Comparison of ENCODE assay signal across 9 cellular contexts in genomic region chr12:12442548-12443071, GRCh38.
DNase-seq lines count a peak whose midpoint lies in the region; ATAC-seq, FAIRE-seq and TF ChIP-seq lines count a peak whose summit lies in the region.
"Had no signal": no experiment of that assay in that cellular context is flagged by ENCODE, and none has a peak within 500 bp of the region (broad histone marks: within the 10 kb centered on the region; RNA-seq: fewer than 3 reads in every experiment).

No MANE protein-coding gene starts in this region.

- no peaks in the 10 kb centered on the region for H3K79me1 ChIP-seq in neuronal stem cell (ENCODE audit: low read depth, low read length)

- H3K27ac ChIP-seq in uterus (peak overlapping the region; percentile 71 to 85), neuronal stem cell (replicated peaks; ENCODE audit: low read length) (no peak overlapping the region)

- H3K4me1 Mint-ChIP-seq in activated naive CD4-positive, alpha-beta T cell treated with anti-CD3 and anti-CD28 coated beads, Interleukin-2, amount 50 U/mL, for 24 hours = peaks cover 58% of the 10 kb centered on the region

- no peak overlapping the region for H2BK15ac ChIP-seq in neuronal stem cell (ENCODE audit: low read length)

- intact Hi-C loops in uterus (cut with DNase I; ENCODE audit: low total_unique reads) = no loop called here

- H3K36me3 Mint-ChIP-seq in activated naive CD4-positive, alpha-beta T cell treated with anti-CD3 and anti-CD28 coated beads, Interleukin-2, amount 50 U/mL, for 24 hours = peaks cover 7% of the 10 kb centered on the region

- H3K27ac Mint-ChIP-seq in activated naive CD4-positive, alpha-beta T cell treated with anti-CD3 and anti-CD28 coated beads, Interleukin-2, amount 50 U/mL, for 24 hours = peak overlapping the region; percentile 98

- H3K27me3 ChIP-seq in uterus = no peaks in the 10 kb centered on the region
- no peaks in the 10 kb centered on the region for H3K27me3 ChIP-seq in neuronal stem cell (ENCODE audit: control insufficient read depth in 3 of 3, insufficient read depth in 3 of 3, low read depth in 1 of 3, low read length in 3 of 3)

- H3K9ac ChIP-seq in neuronal stem cell (ENCODE audit: low read depth, low read length, poor library complexity) = no peak overlapping the region

- no peak overlapping the region for H2BK12ac ChIP-seq in neuronal stem cell (ENCODE audit: low read length)

- no peak for TF ChIP-seq POLR2A in uterus (IDR thresholded peaks at IDR 0.05)

- no peak overlapping the region for H4K8ac ChIP-seq in neuronal stem cell (ENCODE audit: low read depth, low read length)

- H4K91ac ChIP-seq in neuronal stem cell (ENCODE audit: low read depth, low read length, poor library complexity) = no peak overlapping the region

- no peak overlapping the region for H2AK5ac ChIP-seq in neuronal stem cell (ENCODE audit: low read depth, low read length)

- H3K4me1 ChIP-seq in uterus (peaks cover 0 to 3% of the 10 kb centered on the region in 2 donors), neuronal stem cell (ENCODE audit: control insufficient read depth in 2 of 2, insufficient read depth in 1 of 2, low read depth in 1 of 2, low read length in 2 of 2) (no peaks in the 10 kb centered on the region)

- no peak for FAIRE-seq in HTR-8/SVneo (lab: Jason Lieb, UNC)

- no peak overlapping the region for H3K14ac ChIP-seq in neuronal stem cell (ENCODE audit: low read length)

- H3K4me3 ChIP-seq in uterus = no peak overlapping the region
- no peak overlapping the region for H3K4me3 ChIP-seq in neuronal stem cell (ENCODE audit: low read length in 2 of 2)

- no peak for TF ChIP-seq CTCF in uterus (IDR thresholded peaks at IDR 0.05)
- TF ChIP-seq CTCF in GM20000 (IDR thresholded peaks at IDR 0.05; ENCODE audit: extremely low read depth, missing control alignments) = no peak

- no peak for DNase-seq in activated naive CD4-positive, alpha-beta T cell (lab: John Stamatoyannopoulos, UW)
- peak; percentile 28 for DNase-seq in astrocyte of the hippocampus (ENCODE audit: low read depth, low spot score)
- DNase-seq in left lobe of liver (ENCODE audit: low spot score) = no peak
- no peak for DNase-seq in uterus
- no peak for DNase-seq in neuronal stem cell (ENCODE audit: low spot score)
- DNase-seq in GM20000 (ENCODE audit: low spot score) = no peak
- DNase-seq in HTR-8/SVneo (ENCODE audit: insufficient read length, low spot score) = no peak
- DNase-seq: DMS79 had no signal

- no peak overlapping the region for H3K4ac ChIP-seq in neuronal stem cell (ENCODE audit: low read length)

- no peak overlapping the region for H2BK5ac ChIP-seq in neuronal stem cell (ENCODE audit: low read length)

- no peaks in the 10 kb centered on the region for H3K9me3 Mint-ChIP-seq in activated naive CD4-positive, alpha-beta T cell treated with anti-CD3 and anti-CD28 coated beads, Interleukin-2, amount 50 U/mL, for 24 hours

- no peak overlapping the region for H3K23ac ChIP-seq in neuronal stem cell (ENCODE audit: low read depth, low read length, poor library complexity)

- no peak overlapping the region for H3K4me2 ChIP-seq in neuronal stem cell (ENCODE audit: insufficient read depth, low read length, poor library complexity, severe bottlenecking)

- H3K9me3 ChIP-seq in uterus (no peaks in the 10 kb centered on the region), neuronal stem cell (replicated peaks in 1 of 2; ENCODE audit: control insufficient read depth in 2 of 2, insufficient read depth in 1 of 2, low read depth in 1 of 2, low read length in 2 of 2) (no peaks in the 10 kb centered on the region)

- no peak overlapping the region for H3K18ac ChIP-seq in neuronal stem cell (ENCODE audit: low read length)

- H2BK120ac ChIP-seq in neuronal stem cell (ENCODE audit: low read depth, low read length) = no peak overlapping the region

- no CpG with 5 or more reads among the region's 5 CpGs for WGBS in neuronal stem cell (ENCODE audit: extremely low coverage in 2 of 2, insufficient read length in 2 of 2, insufficient replicate concordance in 1 of 2), 2 donors

- H3K36me3 ChIP-seq in uterus (no peaks in the 10 kb centered on the region), neuronal stem cell (replicated peaks in 1 of 2; ENCODE audit: control insufficient read depth in 2 of 2, insufficient read depth in 2 of 2, low read length in 2 of 2) (no peaks in the 10 kb centered on the region)

- peak overlapping the region; percentile 63 for H3K4me3 Mint-ChIP-seq in activated naive CD4-positive, alpha-beta T cell treated with anti-CD3 and anti-CD28 coated beads, Interleukin-2, amount 50 U/mL, for 24 hours

- peak; percentile 2 for ATAC-seq in left lobe of liver

- H3K27me3 Mint-ChIP-seq in activated naive CD4-positive, alpha-beta T cell treated with anti-CD3 and anti-CD28 coated beads, Interleukin-2, amount 50 U/mL, for 24 hours = no peaks in the 10 kb centered on the region

- H2AFZ ChIP-seq in neuronal stem cell (ENCODE audit: low read length) = no peak overlapping the region
